In the genomic region with DNA sequence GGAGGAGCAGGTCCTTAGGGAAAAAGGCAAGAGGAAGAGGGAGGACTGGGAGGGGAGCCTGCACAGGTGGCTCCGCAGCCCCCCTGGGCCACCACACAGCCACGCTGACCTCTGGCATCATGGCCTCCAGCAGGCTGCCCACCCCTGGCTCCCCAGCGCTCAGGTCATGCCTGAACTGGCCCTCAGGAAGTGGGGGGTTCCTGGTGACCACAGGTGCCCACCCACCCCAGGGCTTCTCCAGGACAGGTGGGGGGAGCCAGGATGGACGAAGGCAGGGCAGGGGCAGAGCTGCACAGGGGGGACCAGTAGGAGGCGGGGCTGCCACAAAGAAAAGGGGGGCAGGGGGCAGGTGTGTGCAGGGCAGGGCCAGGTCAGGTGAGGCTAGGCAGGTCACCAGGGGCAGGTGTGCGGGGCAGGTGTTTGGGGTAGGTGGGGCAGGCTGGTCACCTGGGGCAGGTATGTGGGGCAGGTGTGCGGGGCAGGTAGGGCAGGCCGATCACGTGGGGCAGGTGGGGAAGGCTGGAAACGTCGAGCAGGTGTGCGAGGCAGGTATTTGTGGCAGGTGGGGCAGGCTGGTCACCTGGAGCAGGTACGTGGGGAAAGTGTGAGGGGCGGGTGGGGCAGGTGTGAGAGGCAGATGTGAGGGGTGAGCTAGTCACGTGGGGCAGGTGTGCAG, we compare ENCODE assay signal across 8 cellular contexts. TPM values are rescaled to one million over a fixed set of nuclear protein-coding genes. Genes with fewer than 3 reads are reported as not detected.
DNase-seq lines count a peak whose midpoint lies in the region; ATAC-seq, FAIRE-seq and TF ChIP-seq lines count a peak whose summit lies in the region.

No MANE protein-coding gene starts in this region.

- peak; percentile 44 for FAIRE-seq in HTR-8/SVneo (lab: Jason Lieb, UNC)

- ATAC-seq in GM21528 (IDR thresholded peaks at IDR 0.05; ENCODE audit: low FRiP score, unreplicated experiment) (no peak), GM21515 (IDR thresholded peaks at IDR 0.05; ENCODE audit: unreplicated experiment) (no peak)

- H3K27ac ChIP-seq in ascending aorta, result peak overlapping the region; percentile 100
- peak overlapping the region in 1 of 2 donors; percentile 29 for H3K27ac ChIP-seq in mucosa of rectum (ENCODE audit: low read depth in 2 of 2, low read length in 2 of 2)

- TF ChIP-seq CTCF in AG10803 (conservative IDR thresholded peaks at IDR 0.05; ENCODE audit: low read length) (no peak), ascending aorta (IDR thresholded peaks at IDR 0.05) (no peak)

- DNase-seq in AG10803 (ENCODE audit: low read depth), result no peak
- DNase-seq in HTR-8/SVneo (ENCODE audit: insufficient read length, low spot score), result no peak
- DNase-seq in ascending aorta (ENCODE audit: low spot score in 2 of 2), result no peak
- no peak for DNase-seq in GM19238 (ENCODE audit: insufficient read length, low spot score)
- DNase-seq in H4 (ENCODE audit: low spot score), result no peak

- H3K36me3 ChIP-seq in ascending aorta, result peaks cover 5 to 7% of the 10 kb centered on the region in 2 donors
- H3K36me3 ChIP-seq in mucosa of rectum (ENCODE audit: control insufficient read depth in 2 of 2, insufficient read depth in 2 of 2, low read length in 2 of 2), result peaks cover 0 to 12% of the 10 kb centered on the region in 2 donors

- intact Hi-C loops in ascending aorta (cut with DNase I), result no loop called here

- H3K4me3 ChIP-seq in AG10803 (ENCODE audit: low read length) (peak overlapping the region; percentile 57), ascending aorta (peak overlapping the region; percentile 93 to 97), mucosa of rectum (ENCODE audit: low read length in 2 of 2) (peak overlapping the region; percentile 44 to 65)

- H3K4me1 ChIP-seq in ascending aorta (peaks cover 14 to 37% of the 10 kb centered on the region in 2 donors), mucosa of rectum (ENCODE audit: control insufficient read depth in 2 of 2, insufficient read depth in 2 of 2, low read length in 2 of 2) (peaks cover 30 to 47% of the 10 kb centered on the region in 2 donors)

- peak overlapping the region in 1 of 2 donors; percentile 34 for H3K9ac ChIP-seq in mucosa of rectum (ENCODE audit: low read depth in 1 of 2, low read length in 2 of 2)

- H3K27me3 ChIP-seq in ascending aorta (no peaks in the 10 kb centered on the region), mucosa of rectum (ENCODE audit: control insufficient read depth in 2 of 2, insufficient read depth in 2 of 2, low read length in 2 of 2) (no peaks in the 10 kb centered on the region)

- H3K9me3 ChIP-seq in ascending aorta (no peaks in the 10 kb centered on the region), mucosa of rectum (ENCODE audit: control insufficient read depth in 2 of 2, low read length in 2 of 2) (no peaks in the 10 kb centered on the region)

RNA-seq across cellular contexts. Expression of a gene that starts 1.0 kb away (rescaled TPM):
- 60.5 TPM for total RNA-seq in ascending aorta
- 24.9 and 29.9 TPM in 2 replicates for total RNA-seq in H4 (2014; rRNA removed; shearing (Covaris generic))

RNA-seq across cellular contexts. Expression of a gene that starts 1.6 kb away (rescaled TPM):
- 1.3 TPM for total RNA-seq in ascending aorta
- 15.8 and 16.4 TPM in 2 replicates for total RNA-seq in H4 (2014; rRNA removed; shearing (Covaris generic))

RNA-seq across cellular contexts. Expression of a gene that starts 12.0 kb away (rescaled TPM):
- 76.7 TPM for total RNA-seq in ascending aorta
- 0.12 TPM in 1 of 2 replicates, not detected in the other for total RNA-seq in H4 (2014; rRNA removed; shearing (Covaris generic))

RNA-seq across cellular contexts. Expression of a gene that starts 53.2 kb away (rescaled TPM):
- total RNA-seq in ascending aorta, result 245 TPM
- 600 and 603 TPM in 2 replicates for total RNA-seq in H4 (2014; rRNA removed; shearing (Covaris generic))

RNA-seq across cellular contexts. Expression of a gene that starts 57.0 kb away (rescaled TPM):
- total RNA-seq in ascending aorta, result not detected
- total RNA-seq in H4 (2014; rRNA removed; shearing (Covaris generic)), result not detected in 2 replicates

Comparison
In these comparisons a context has a peak if more than half of its experiments do, and no peak if none do; other contexts are left out.
1. RNA of a gene that starts 12.0 kb away (total RNA-seq): 76.7 TPM in ascending aorta (single experiment); 0.12 TPM in H4; every median in the first group is over 10 times any median in the second.
2. Peak in every context shown above with its lines, with median percentiles within 50 percentile points of each other: H3K4me3 ChIP-seq.